In the genomic region with DNA sequence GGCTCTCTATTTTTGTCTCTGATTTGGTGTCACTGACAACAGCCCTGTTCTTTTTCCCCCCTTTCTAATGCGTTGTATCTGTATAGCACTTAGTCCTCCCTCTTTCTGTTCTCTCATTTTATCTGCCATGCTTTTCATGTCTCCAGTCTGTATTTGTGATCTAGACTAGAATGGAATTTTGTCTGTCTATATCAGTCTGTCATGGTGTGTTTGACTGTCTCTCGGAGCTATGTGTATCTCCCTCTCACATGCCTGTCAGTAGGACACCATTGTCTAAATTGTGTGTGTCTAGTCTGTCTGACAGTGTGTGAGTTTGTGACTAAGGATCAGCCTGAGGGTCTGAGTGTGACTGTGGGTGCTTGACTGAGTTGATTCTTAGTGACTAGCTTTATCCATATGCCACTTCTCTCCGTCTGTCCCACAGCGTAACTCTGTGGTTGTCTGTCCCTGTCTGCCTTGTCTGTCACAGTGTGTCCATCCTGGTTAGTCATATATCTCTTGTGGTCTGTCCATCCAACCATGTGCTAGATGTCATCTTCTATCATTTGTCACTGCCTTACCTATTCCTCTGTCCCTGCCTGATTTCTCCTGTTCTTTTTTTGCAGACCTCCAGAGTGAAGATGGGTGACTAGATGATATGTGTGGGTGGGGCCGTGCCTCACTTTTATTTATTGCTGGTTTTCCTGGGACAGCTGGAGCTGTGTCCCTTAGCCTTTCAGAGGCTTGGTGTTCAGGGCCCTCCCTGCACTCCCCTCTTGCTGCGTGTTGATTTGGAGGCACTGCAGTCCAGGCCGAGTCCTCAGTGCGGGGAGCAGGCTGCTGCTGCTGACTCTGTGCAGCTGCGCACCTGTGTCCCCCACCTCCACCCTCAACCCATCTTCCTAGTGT, we compare ENCODE assay signal across 1 cellular context.
TF ChIP-seq lines count a peak whose summit lies in the region.

No MANE protein-coding gene starts in this region.

TF ChIP-seq in GM12878, 131 proteins besides CTCF, POLR2A, EP300 and RAD21:
- TF ChIP-seq RUNX3 (IDR thresholded peaks at IDR 0.05; ENCODE audit: low read length) (0 out of 2 replicates have a peak, but pooled peaks have one; percentile 7), PAX8 (IDR thresholded peaks at IDR 0.05) (no peak), ZNF274 (IDR thresholded peaks at IDR 0.05; ENCODE audit: insufficient read depth, insufficient read length) (no peak), SIN3A (IDR thresholded peaks at IDR 0.05; ENCODE audit: low read depth, low read length) (no peak)
